Comparison of ENCODE assay signal across 10 cellular contexts in genomic region chr6:44219815-44220784, GRCh38. TPM values are rescaled to one million over a fixed set of nuclear protein-coding genes. Genes with fewer than 3 reads are reported as not detected.
A peak's percentile ranks its signal among the peaks of the same experiment; 100 is the strongest.
DNase-seq lines count a peak whose midpoint lies in the region; ATAC-seq and TF ChIP-seq lines count a peak whose summit lies in the region.
"Had no signal": no experiment of that assay in that cellular context is flagged by ENCODE, and none has a peak within 500 bp of the region (broad histone marks: within the 10 kb centered on the region; RNA-seq: fewer than 3 reads in every experiment).

No MANE protein-coding gene starts in this region.

- H3K4me3 Mint-ChIP-seq in brain: peak overlapping the region; percentile 38 to 79 (median 66)

- no peak for ATAC-seq in SK-N-SH treated with all-trans-retinoic acid at 6 μM for 48 hours

- no peaks in the 10 kb centered on the region for H3K36me3 Mint-ChIP-seq in brain

- peak overlapping the region; percentile 81 for H3K4me2 ChIP-seq in SK-N-SH

- H3K4me3 ChIP-seq in SK-N-SH (ENCODE audit: low read depth in 2 of 2, low read length in 1 of 2) (peak overlapping the region in 1 of 2 experiments; percentile 48; a peak in 2 of 4 replicates), mesodermal cell (ENCODE audit: extremely low read depth, insufficient read depth, low read length, poor library complexity, severe bottlenecking) (peak overlapping the region; percentile 44), thyroid gland (replicated peaks in 1 of 3) (peak overlapping the region in 2 of 3 donors; percentile 34 to 69)
- H3K4me3 ChIP-seq in effector memory CD4-positive, alpha-beta T cell (ENCODE audit: insufficient read depth, low read depth, low read length, poor library complexity, severe bottlenecking): no peak overlapping the region

- POLR2A ChIA-PET in SK-N-SH (lab: Yijun Ruan, JAX): interaction anchor here (1.0 to 1.4 kb wide), 5 partner anchors 22 to 447 kb away, joined by 3 to 20 read pairs (median 4); partner anchors contain the start of genes HSP90AB1 and SLC35B2

- H3K27me3 ChIP-seq in SK-N-SH (ENCODE audit: insufficient read depth) (no peaks in the 10 kb centered on the region), thyroid gland (no peaks in the 10 kb centered on the region)
- H3K27me3 ChIP-seq in effector memory CD4-positive, alpha-beta T cell (replicated peaks; ENCODE audit: control insufficient read depth, insufficient read depth, low read length, poor library complexity, severe bottlenecking): peaks cover 4% of the 10 kb centered on the region

- no peak for TF ChIP-seq RAD21 in SK-N-SH (IDR thresholded peaks at IDR 0.05; ENCODE audit: low read length)

- H3F3A ChIP-seq in SK-N-SH (replicated peaks; ENCODE audit: insufficient read depth): peaks cover 7% of the 10 kb centered on the region

- peaks cover 12% of the 10 kb centered on the region for H3K27me3 Mint-ChIP-seq in brain

- peaks cover 17 to 53% of the 10 kb centered on the region in 2 experiments for H3K4me1 ChIP-seq in SK-N-SH (ENCODE audit: control insufficient read depth in 1 of 2, insufficient read depth in 2 of 2, low read depth in 1 of 2, low read length in 1 of 2)
- H3K4me1 ChIP-seq in mesodermal cell (ENCODE audit: control insufficient read depth, insufficient read depth, low read length, poor library complexity, severe bottlenecking): peaks cover 40% of the 10 kb centered on the region
- peaks cover 39 to 66% of the 10 kb centered on the region in 2 donors for H3K4me1 ChIP-seq in thyroid gland
- H3K4me1 ChIP-seq in effector memory CD4-positive, alpha-beta T cell (ENCODE audit: control insufficient read depth, insufficient read depth, low read length, poor library complexity, severe bottlenecking): peaks cover 18% of the 10 kb centered on the region

- no peak overlapping the region for H2AFZ ChIP-seq in SK-N-SH (ENCODE audit: low read depth)

- no peaks in the 10 kb centered on the region for H3K36me3 ChIP-seq in SK-N-SH (replicated peaks in 1 of 2; ENCODE audit: control insufficient read depth in 1 of 2, insufficient read depth in 2 of 2, low read length in 1 of 2)
- H3K36me3 ChIP-seq in mesodermal cell (ENCODE audit: control insufficient read depth, insufficient read depth, low read length): no peaks in the 10 kb centered on the region
- no peaks in the 10 kb centered on the region for H3K36me3 ChIP-seq in thyroid gland
- no peaks in the 10 kb centered on the region for H3K36me3 ChIP-seq in effector memory CD4-positive, alpha-beta T cell (ENCODE audit: control insufficient read depth, insufficient read depth, low read length)
- H3K36me3 ChIP-seq: neutrophil had no signal

- H3K9me3 ChIP-seq in SK-N-SH (no peaks in the 10 kb centered on the region), mesodermal cell (ENCODE audit: control insufficient read depth, low read length) (no peaks in the 10 kb centered on the region), thyroid gland (no peaks in the 10 kb centered on the region)
- no peaks in the 10 kb centered on the region for H3K9me3 ChIP-seq in effector memory CD4-positive, alpha-beta T cell (ENCODE audit: control insufficient read depth, low read length)
- H3K9me3 ChIP-seq: neutrophil had no signal

- TF ChIP-seq CTCF in SK-N-SH (IDR thresholded peaks at IDR 0.05): no peak
- no peak for TF ChIP-seq CTCF in brain (conservative IDR thresholded peaks at IDR 0.05)
- TF ChIP-seq CTCF in thyroid gland (IDR thresholded peaks at IDR 0.05): no peak

- peaks cover 76% of the 10 kb centered on the region for H3K4me1 Mint-ChIP-seq in brain

- CTCF ChIA-PET in SK-N-SH (lab: Yijun Ruan, JAX): interaction anchor here (0.7 to 13.7 kb wide), 6 partner anchors 14 to 303 kb away, joined by 3 to 224 read pairs (median 5); no protein-coding TSS in a partner anchor

- intact Hi-C loops in thyroid gland (cut with DNase I): no loop called here

- H3K79me2 ChIP-seq in SK-N-SH (ENCODE audit: insufficient read depth): peaks cover 7% of the 10 kb centered on the region; the same call in 1 of the 2 replicates

- peaks cover 0 to 2% (median 0%) of the 10 kb centered on the region in 5 experiments for H3K9me3 Mint-ChIP-seq in brain

- DNase-seq in SK-N-SH (no peak), thyroid gland (no peak), RPMI8226 (no peak), NOMO-1 (lab: John Stamatoyannopoulos, UW; ENCODE audit: unreplicated experiment in 2 of 2) (no peak)
- DNase-seq in effector memory CD4-positive, alpha-beta T cell: no peak

- H3K27ac Mint-ChIP-seq in brain: peak overlapping the region in 2 of 5 experiments; percentile 21 to 73

- no peak for TF ChIP-seq EP300 in SK-N-SH (IDR thresholded peaks at IDR 0.05; ENCODE audit: borderline replicate concordance in 1 of 2, low read depth in 1 of 2, low read length in 1 of 2)

- H3K9ac ChIP-seq in SK-N-SH: no peak overlapping the region

- no peak for TF ChIP-seq POLR2A in thyroid gland (IDR thresholded peaks at IDR 0.05)

- H3K9me2 ChIP-seq in SK-N-SH: no peaks in the 10 kb centered on the region

- H3K27ac ChIP-seq in SK-N-SH (ENCODE audit: low read depth in 2 of 2, low read length in 1 of 2): peak overlapping the region in 1 of 2 experiments; percentile 88; a peak in 2 of 4 replicates
- no peak overlapping the region for H3K27ac ChIP-seq in mesodermal cell (ENCODE audit: low read depth, low read length, severe bottlenecking)
- peak overlapping the region; percentile 93 to 95 (median 95) for H3K27ac ChIP-seq in thyroid gland
- H3K27ac ChIP-seq in effector memory CD4-positive, alpha-beta T cell (ENCODE audit: insufficient read depth, low read length, poor library complexity, severe bottlenecking): no peak overlapping the region
- H3K27ac ChIP-seq: neutrophil had no signal

- H4K20me1 ChIP-seq in SK-N-SH (ENCODE audit: insufficient read depth): no peaks in the 10 kb centered on the region

- WGBS in SK-N-SH (ENCODE audit: low lambda C conversion rate): 61% methylated on average over 27 of the region's 28 CpGs
- 43 to 93% methylated on average over 7 to 15 of the region's 28 CpGs for WGBS in mesodermal cell (ENCODE audit: insufficient coverage in 2 of 2), 2 experiments
- WGBS in thyroid gland, 2 donors: 57 to 82% methylated on average over 20 to 28 of the region's 28 CpGs

TF ChIP-seq in SK-N-SH, 30 proteins besides CTCF, POLR2A, EP300 and RAD21 (continues in another document):
- TF ChIP-seq JUND (IDR thresholded peaks at IDR 0.05) (no peak), MXI1 (IDR thresholded peaks at IDR 0.05; ENCODE audit: low read depth, low read length) (no peak), FOSL2 (IDR thresholded peaks at IDR 0.05; ENCODE audit: borderline replicate concordance, low read depth) (no peak), MEF2A (IDR thresholded peaks at IDR 0.05; ENCODE audit: borderline replicate concordance, low read depth) (no peak), NFIC (IDR thresholded peaks at IDR 0.05; ENCODE audit: borderline replicate concordance) (no peak), MAX (IDR thresholded peaks at IDR 0.05; ENCODE audit: low read depth) (no peak)

TF ChIP-seq in SK-N-SH treated with all-trans-retinoic acid at 6 μM for 48 hours, 23 proteins besides CTCF, POLR2A, EP300 and RAD21 (continues in another document):
- TF ChIP-seq TCF4 (CRISPR knock-in tag; IDR thresholded peaks at IDR 0.05; ENCODE audit: borderline replicate concordance): no peak
- TF ChIP-seq PPARA (CRISPR knock-in tag; IDR thresholded peaks at IDR 0.05; ENCODE audit: borderline replicate concordance): no peak
- no peak for TF ChIP-seq ZC3H10 (CRISPR knock-in tag; IDR thresholded peaks at IDR 0.05)

RNA-seq across cellular contexts. Expression of gene SLC29A1, which starts 3.3 kb away (rescaled TPM):
- 44.5 and 49.7 TPM in 2 replicates for polyA plus RNA-seq in SK-N-SH (2012; rRNA removed)
- polyA plus RNA-seq in SK-N-SH (2012; cell fraction: cytosol; rRNA removed): 23.7 and 34.3 TPM in 2 replicates
- 72.9 and 74.9 TPM in 2 replicates for polyA plus RNA-seq in SK-N-SH (2012; cell fraction: nucleus; rRNA removed)
- 35.6 TPM for polyA plus RNA-seq in brain (ENCODE audit: insufficient read depth, low read depth, low replicate concordance)
- 32.1 TPM for polyA plus RNA-seq in mesodermal cell (2013, experiment 1 of 2)
- polyA plus RNA-seq in mesodermal cell (2013, experiment 2 of 2): 23.0 TPM
- 10 to 100 TPM; 39.7 to 83.3 (median 55.8) TPM for total RNA-seq in thyroid gland

RNA-seq across cellular contexts. Expression of gene MYMX, which starts 3.4 kb away (rescaled TPM):
- polyA plus RNA-seq in SK-N-SH (2012; rRNA removed) (0.13 TPM in 1 of 2 replicates, not detected in the other), brain (ENCODE audit: insufficient read depth, low read depth, low replicate concordance) (not detected)
- polyA plus RNA-seq in SK-N-SH (2012; cell fraction: cytosol; rRNA removed): not detected in 2 replicates
- not detected in 2 replicates for polyA plus RNA-seq in SK-N-SH (2012; cell fraction: nucleus; rRNA removed)
- not detected for polyA plus RNA-seq in mesodermal cell (2013, experiment 1 of 2)
- polyA plus RNA-seq in mesodermal cell (2013, experiment 2 of 2): not detected
- total RNA-seq in thyroid gland: not detected
- total RNA-seq: HT-29 had no signal

RNA-seq across cellular contexts. Expression of gene HSP90AB1, which starts 26.8 kb away (rescaled TPM):
- polyA plus RNA-seq in SK-N-SH (2012; rRNA removed): 843 and 1,069 TPM in 2 replicates
- polyA plus RNA-seq in SK-N-SH (2012; cell fraction: cytosol; rRNA removed): 915 and 1,057 TPM in 2 replicates
- polyA plus RNA-seq in SK-N-SH (2012; cell fraction: nucleus; rRNA removed): 744 and 797 TPM in 2 replicates
- 1,424 TPM for polyA plus RNA-seq in brain (ENCODE audit: insufficient read depth, low read depth, low replicate concordance)
- polyA plus RNA-seq in mesodermal cell (2013, experiment 1 of 2): 1,346 TPM
- 1,290 TPM for polyA plus RNA-seq in mesodermal cell (2013, experiment 2 of 2)
- total RNA-seq in thyroid gland: 100 to 1,000 TPM; 556 to 669 (median 586) TPM

RNA-seq across cellular contexts. Expression of gene SLC35B2, which starts 37.2 kb away (rescaled TPM):
- polyA plus RNA-seq in SK-N-SH (2012; rRNA removed) (125 and 163 TPM in 2 replicates), brain (ENCODE audit: insufficient read depth, low read depth, low replicate concordance) (68.7 TPM)
- 69.7 and 109 TPM in 2 replicates for polyA plus RNA-seq in SK-N-SH (2012; cell fraction: cytosol; rRNA removed)
- 108 and 123 TPM in 2 replicates for polyA plus RNA-seq in SK-N-SH (2012; cell fraction: nucleus; rRNA removed)
- 58.8 TPM for polyA plus RNA-seq in mesodermal cell (2013, experiment 1 of 2)
- polyA plus RNA-seq in mesodermal cell (2013, experiment 2 of 2): 45.4 TPM
- total RNA-seq in thyroid gland: 10 to 100 TPM; 28.5 to 46.5 (median 41.8) TPM

RNA-seq across cellular contexts. Expression of gene NFKBIE, which starts 45.3 kb away (rescaled TPM):
- polyA plus RNA-seq in SK-N-SH (2012; rRNA removed): 5.8 and 6.4 TPM in 2 replicates
- polyA plus RNA-seq in SK-N-SH (2012; cell fraction: cytosol; rRNA removed): 4.0 and 4.4 TPM in 2 replicates
- polyA plus RNA-seq in SK-N-SH (2012; cell fraction: nucleus; rRNA removed): 7.8 and 12.0 TPM in 2 replicates
- polyA plus RNA-seq in brain (ENCODE audit: insufficient read depth, low read depth, low replicate concordance): 10.8 TPM
- 11.1 TPM for polyA plus RNA-seq in mesodermal cell (2013, experiment 1 of 2)
- polyA plus RNA-seq in mesodermal cell (2013, experiment 2 of 2): 8.6 TPM
- 10 to 100 TPM in 2 of 4 donors, 1 to 10 TPM in 2; 5.1 to 16.9 (median 13.2) TPM for total RNA-seq in thyroid gland

Comparison
In these comparisons a context has a peak if more than half of its experiments do, and no peak if none do; other contexts are left out.
1. H3K27ac ChIP-seq: peak in thyroid gland (3 of 3); none in mesodermal cell (single experiment) and effector memory CD4-positive, alpha-beta T cell (single experiment).